ENCODE assay signal across 12 cellular contexts in genomic region chr3:151630938-151631417, GRCh38.
DNase-seq lines count a peak whose midpoint lies in the region; ATAC-seq, FAIRE-seq and TF ChIP-seq lines count a peak whose summit lies in the region.
"Had no signal": no experiment of that assay in that cellular context is flagged by ENCODE, and none has a peak within 500 bp of the region (broad histone marks: within the 10 kb centered on the region; RNA-seq: fewer than 3 reads in every experiment).

No MANE protein-coding gene starts in this region.

- no peak for TF ChIP-seq CTCF in body of pancreas (IDR thresholded peaks at IDR 0.05)
- no peak for TF ChIP-seq CTCF in kidney epithelial cell (IDR thresholded peaks at IDR 0.05; ENCODE audit: insufficient read depth, low read length, poor library complexity, severe bottlenecking)
- no peak for TF ChIP-seq CTCF in tibial artery (IDR thresholded peaks at IDR 0.05)
- no peak for TF ChIP-seq CTCF in kidney (IDR thresholded peaks at IDR 0.05; ENCODE audit: borderline replicate concordance, extremely low read depth, insufficient read depth)

- DNase-seq in NCI-H2196 (lab: John Stamatoyannopoulos, UW; ENCODE audit: unreplicated experiment) (peak; percentile 12), NCI-H2196 treated with DMSO at 0.1 percent for 48 hours (lab: John Stamatoyannopoulos, UW; ENCODE audit: unreplicated experiment) (no peak), body of pancreas (peak in 1 of 4 donors; percentile 9), kidney epithelial cell (ENCODE audit: low read depth) (peak; percentile 21), tibial artery (no peak), NCI-H1105 treated with DMSO at 0.1 percent for 48 hours (lab: John Stamatoyannopoulos, UW) (no peak), occipital lobe (lab: John Stamatoyannopoulos, UW) (no peak), kidney (no peak)
- DNase-seq: central memory CD4-positive, alpha-beta T cell; NCI-H1417 treated with DMSO at 0.1 percent for 48 hours had no signal

- TF ChIP-seq POLR2A in body of pancreas (IDR thresholded peaks at IDR 0.05): no peak

- ATAC-seq in body of pancreas: peak; percentile 95

- peak overlapping the region in 2 of 4 donors; percentile 10 to 25 for H3K27ac ChIP-seq in body of pancreas
- peak overlapping the region; percentile 48 to 53 for H3K27ac ChIP-seq in tibial artery
- no peak overlapping the region for H3K27ac ChIP-seq in kidney (ENCODE audit: low read depth in 2 of 2, low read length in 2 of 2)
- H3K27ac ChIP-seq: PC-9 had no signal

- intact Hi-C loops in body of pancreas (cut with DNase I): no loop called here
- intact Hi-C loops in tibial artery (cut with DNase I; ENCODE audit: low total_unique reads): no loop called here
- intact Hi-C loops in kidney (cut with DNase I): no loop called here

- no peak for FAIRE-seq in kidney (lab: Jason Lieb, UNC)

- H3K4me1 ChIP-seq in body of pancreas (peaks cover 19% of the 10 kb centered on the region), tibial artery (peaks cover 0 to 34% (median 17%) of the 10 kb centered on the region in 4 donors), kidney (ENCODE audit: control insufficient read depth in 1 of 2, insufficient read depth in 1 of 2, low read depth in 1 of 2, low read length in 2 of 2) (no peaks in the 10 kb centered on the region)

- H3K9ac ChIP-seq in kidney (ENCODE audit: low read length in 2 of 2): no peak overlapping the region

- H3K4me3 ChIP-seq in body of pancreas (no peak overlapping the region), kidney epithelial cell (ENCODE audit: low read depth, low read length) (no peak overlapping the region), tibial artery (no peak overlapping the region), kidney (ENCODE audit: low read length in 2 of 2) (no peak overlapping the region)
- H3K4me3 ChIP-seq: PC-9, smooth muscle cell had no signal

- H3K27me3 ChIP-seq in body of pancreas (no peaks in the 10 kb centered on the region), kidney epithelial cell (ENCODE audit: control insufficient read depth, insufficient read depth, low read length) (no peaks in the 10 kb centered on the region), tibial artery (no peaks in the 10 kb centered on the region)

- H3K36me3 ChIP-seq in body of pancreas (replicated peaks in 1 of 2; ENCODE audit: insufficient read depth in 1 of 2, low read depth in 2 of 2): no peaks in the 10 kb centered on the region
- no peaks in the 10 kb centered on the region for H3K36me3 ChIP-seq in kidney epithelial cell (ENCODE audit: control insufficient read depth, insufficient read depth, low read length)
- H3K36me3 ChIP-seq in tibial artery: no peaks in the 10 kb centered on the region
- no peaks in the 10 kb centered on the region for H3K36me3 ChIP-seq in kidney (ENCODE audit: control insufficient read depth in 1 of 2, insufficient read depth in 2 of 2, low read length in 2 of 2)

- H3K9me3 ChIP-seq in body of pancreas (no peaks in the 10 kb centered on the region), tibial artery (no peaks in the 10 kb centered on the region), kidney (ENCODE audit: control insufficient read depth in 1 of 2, low read length in 2 of 2) (no peaks in the 10 kb centered on the region)

- 22 to 30% methylated on average over 1 of the region's 1 CpG for WGBS in body of pancreas, 2 donors

Comparison
In these comparisons a context has a peak if more than half of its experiments do, and no peak if none do; other contexts are left out.
1. DNase-seq: peak in NCI-H2196 (single experiment) and kidney epithelial cell (single experiment); none in NCI-H2196 treated with DMSO at 0.1 percent for 48 hours (single experiment), tibial artery (0 of 2), NCI-H1105 treated with DMSO at 0.1 percent for 48 hours (single experiment), occipital lobe (single experiment) and kidney (single experiment).
2. H3K27ac ChIP-seq: peak in tibial artery (2 of 2); none in kidney (0 of 2).